Comparison of ENCODE assay signal across 21 cellular contexts in the genomic region with DNA sequence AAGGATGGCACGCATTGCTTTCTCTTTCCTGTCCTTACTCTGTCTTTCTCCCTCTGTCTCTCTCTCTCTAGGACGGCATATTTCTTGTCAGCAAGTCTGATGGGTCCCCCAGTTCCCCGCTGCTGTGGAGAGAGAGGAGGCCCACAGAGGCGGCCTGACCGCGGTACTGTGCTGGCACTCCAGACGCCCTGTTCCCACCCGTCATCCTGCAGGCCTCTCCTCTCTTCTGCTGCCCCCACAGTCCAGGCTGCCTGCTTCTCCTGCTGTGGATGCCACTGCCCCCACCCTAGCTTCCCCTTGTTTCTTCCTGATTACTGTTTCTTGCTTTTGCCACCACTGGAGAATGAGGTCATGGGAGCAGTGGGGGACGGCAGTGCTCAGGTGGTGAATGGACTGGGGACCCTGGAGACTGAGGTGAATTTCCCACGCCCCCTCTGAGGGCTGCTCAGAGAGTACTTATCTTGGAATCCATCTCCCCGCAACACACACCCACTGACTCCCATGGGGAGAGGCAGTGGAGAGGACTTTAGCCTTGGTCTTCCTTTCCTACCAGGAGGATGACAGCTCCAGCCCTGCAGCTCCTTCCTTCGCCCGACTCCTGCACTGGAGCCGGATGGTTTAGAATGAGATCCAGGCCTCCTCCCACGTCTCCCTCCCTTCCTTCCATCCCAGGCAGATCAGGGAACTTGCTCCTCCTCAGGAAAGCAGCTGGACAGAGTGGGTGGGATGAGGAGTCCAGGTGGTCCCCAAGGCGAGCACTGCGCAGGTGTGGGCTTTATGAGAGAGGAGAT.
DNase-seq lines count a peak whose midpoint lies in the region; ATAC-seq, FAIRE-seq and TF ChIP-seq lines count a peak whose summit lies in the region.
"Had no signal": no experiment of that assay in that cellular context is flagged by ENCODE, and none has a peak within 500 bp of the region (broad histone marks: within the 10 kb centered on the region; RNA-seq: fewer than 3 reads in every experiment).

No MANE protein-coding gene starts in this region.

- H2AFZ ChIP-seq in astrocyte (ENCODE audit: low read depth, low read length): no peak overlapping the region
- no peak overlapping the region for H2AFZ ChIP-seq in osteoblast (ENCODE audit: low read length)
- H2AFZ ChIP-seq: GM23338 had no signal

- H3K27me3 Mint-ChIP-seq in activated CD4-positive, alpha-beta memory T cell treated with anti-CD3 and anti-CD28 coated beads, Interleukin-2, amount 10 ng/mL, durations not matched to agents 7 days and 5 days: no peaks in the 10 kb centered on the region
- no peaks in the 10 kb centered on the region for H3K27me3 Mint-ChIP-seq in activated CD4-positive, alpha-beta memory T cell treated with anti-CD3 and anti-CD28 coated beads for 36 hours
- H3K27me3 Mint-ChIP-seq in CD8-positive, alpha-beta T cell (ENCODE audit: low read depth): no peaks in the 10 kb centered on the region
- peaks cover 26% of the 10 kb centered on the region for H3K27me3 Mint-ChIP-seq in astrocyte (ENCODE audit: low read depth, unreplicated experiment)

- H4K20me1 ChIP-seq in astrocyte (ENCODE audit: insufficient read depth, low read length) (no peaks in the 10 kb centered on the region), osteoblast (ENCODE audit: insufficient read depth, low read length) (no peaks in the 10 kb centered on the region)

- no peak overlapping the region for H3K4me3 ChIP-seq in CD8-positive, alpha-beta T cell (ENCODE audit: low read depth, low read length)
- no peak overlapping the region for H3K4me3 ChIP-seq in astrocyte (ENCODE audit: insufficient read depth, low read depth, low read length)
- no peak overlapping the region for H3K4me3 ChIP-seq in osteoblast (ENCODE audit: insufficient read depth, low read length)
- H3K4me3 ChIP-seq: GM23338, heart right ventricle, psoas muscle, spleen, thyroid gland had no signal

- H3K79me2 ChIP-seq in astrocyte (ENCODE audit: insufficient read depth, low read length) (no peaks in the 10 kb centered on the region), osteoblast (ENCODE audit: insufficient read depth, low read length) (no peaks in the 10 kb centered on the region)

- no peaks in the 10 kb centered on the region for H3K27me3 ChIP-seq in CD8-positive, alpha-beta T cell (ENCODE audit: insufficient read depth, low read length)
- peaks cover 8% of the 10 kb centered on the region for H3K27me3 ChIP-seq in astrocyte (ENCODE audit: insufficient read depth, low read length)
- H3K27me3 ChIP-seq in osteoblast (ENCODE audit: insufficient read depth, low read length): peaks cover 30% of the 10 kb centered on the region
- H3K27me3 ChIP-seq: heart right ventricle, spleen, thyroid gland had no signal

- FAIRE-seq in astrocyte (lab: Jason Lieb, UNC): no peak
- FAIRE-seq: endometrium, TTC549 had no signal

- intact Hi-C loops in activated CD4-positive, alpha-beta memory T cell treated with anti-CD3 and anti-CD28 coated beads for 36 hours (cut with micrococcal nuclease): loop anchor here (10.0 kb wide), 1 partner anchor 226 kb away; no protein-coding TSS in a partner anchor
- intact Hi-C loops in CD8-positive, alpha-beta T cell (cut with DNase I, micrococcal nuclease): loop anchor here in 1 of 2 experiments (5.0 to 10.0 kb wide), 2 partner anchors 34 to 216 kb away; a partner anchor contains a TSS

- no peaks in the 10 kb centered on the region for H3K36me3 Mint-ChIP-seq in activated CD4-positive, alpha-beta memory T cell treated with anti-CD3 and anti-CD28 coated beads, Interleukin-2, amount 10 ng/mL, durations not matched to agents 7 days and 5 days (ENCODE audit: low read depth)
- H3K36me3 Mint-ChIP-seq in activated CD4-positive, alpha-beta memory T cell treated with anti-CD3 and anti-CD28 coated beads for 36 hours: no peaks in the 10 kb centered on the region
- H3K36me3 Mint-ChIP-seq in CD8-positive, alpha-beta T cell: peaks cover under 1% of the 10 kb centered on the region
- no peaks in the 10 kb centered on the region for H3K36me3 Mint-ChIP-seq in astrocyte (ENCODE audit: low read depth, unreplicated experiment)

- H3K4me1 ChIP-seq in CD8-positive, alpha-beta T cell (ENCODE audit: insufficient read depth, low read length): peaks cover 68% of the 10 kb centered on the region
- H3K4me1 ChIP-seq in astrocyte (ENCODE audit: insufficient read depth, low read length) (no peaks in the 10 kb centered on the region), osteoblast (ENCODE audit: insufficient read depth, low read length) (no peaks in the 10 kb centered on the region)
- H3K4me1 ChIP-seq: psoas muscle had no signal

- TF ChIP-seq CTCF in CD8-positive, alpha-beta T cell (IDR thresholded peaks at IDR 0.05): no peak
- TF ChIP-seq CTCF in astrocyte (IDR thresholded peaks at IDR 0.05; ENCODE audit: insufficient read depth, low read depth, low read length) (no peak), osteoblast (IDR thresholded peaks at IDR 0.05; ENCODE audit: extremely low read depth, low read depth, low read length) (no peak)

- H3K9ac ChIP-seq in astrocyte (ENCODE audit: low read length): no peak overlapping the region
- H3K9ac ChIP-seq: SK-N-SH had no signal

- H3K4me2 ChIP-seq in astrocyte (ENCODE audit: low read length): no peak overlapping the region
- H3K4me2 ChIP-seq in osteoblast (ENCODE audit: insufficient read depth, low read length): no peak overlapping the region
- H3K4me2 ChIP-seq: GM23338, SK-N-SH had no signal

- no peak for DNase-seq in activated CD4-positive, alpha-beta memory T cell treated with anti-CD3 and anti-CD28 coated beads, Interleukin-2, amount 10 ng/mL, durations not matched to agents 7 days and 5 days
- no peak for DNase-seq in activated CD4-positive, alpha-beta memory T cell treated with anti-CD3 and anti-CD28 coated beads for 36 hours
- DNase-seq in CD8-positive, alpha-beta T cell: no peak
- DNase-seq in astrocyte (ENCODE audit: low read depth) (no peak), osteoblast (ENCODE audit: insufficient read length, low spot score, missing footprints) (peak; percentile 59), NCI-H1092 treated with DMSO at 0.1 percent for 48 hours (lab: John Stamatoyannopoulos, UW) (no peak)
- DNase-seq in stimulated activated CD4-positive, alpha-beta T cell treated with anti-CD3 and anti-CD28 coated beads, Interleukin-15, amount 100 ng/mL, for 24 hours: no peak
- DNase-seq: activated CD4-positive, alpha-beta T cell treated with anti-CD3 and anti-CD28 coated beads, Interleukin-2, amount 50 U/mL, for 48 hours; heart right ventricle; mammary epithelial cell; NCI-H1694; NCI-H2227 treated with DMSO at 0.1 percent for 48 hours; psoas muscle; SK-N-SH; spleen; thyroid gland had no signal

- POLR2A ChIA-PET in activated CD4-positive, alpha-beta memory T cell treated with anti-CD3 and anti-CD28 coated beads, Interleukin-2, amount 10 ng/mL, durations not matched to agents 7 days and 5 days (lab: Charles Lee): interaction anchor here (1.1 kb wide), 1 partner anchor 10 kb away, joined by 3 read pairs; no protein-coding TSS in a partner anchor
- POLR2A ChIA-PET in activated CD4-positive, alpha-beta memory T cell treated with anti-CD3 and anti-CD28 coated beads for 36 hours (lab: Charles Lee): no interaction called here
- POLR2A ChIA-PET in CD8-positive, alpha-beta T cell (lab: Charles Lee): interaction anchor here (1.5 to 9.1 kb wide), 3 partner anchors 20 to 62 kb away, joined by 3 to 72 read pairs (median 4); a partner anchor contains a TSS

- peak overlapping the region; percentile 35 for H3K27ac Mint-ChIP-seq in activated CD4-positive, alpha-beta memory T cell treated with anti-CD3 and anti-CD28 coated beads, Interleukin-2, amount 10 ng/mL, durations not matched to agents 7 days and 5 days
- H3K27ac Mint-ChIP-seq in activated CD4-positive, alpha-beta memory T cell treated with anti-CD3 and anti-CD28 coated beads for 36 hours: no peak overlapping the region
- peak overlapping the region; percentile 95 for H3K27ac Mint-ChIP-seq in CD8-positive, alpha-beta T cell
- peak overlapping the region; percentile 21 for H3K27ac Mint-ChIP-seq in astrocyte (ENCODE audit: unreplicated experiment)
- H3K27ac Mint-ChIP-seq: activated T-helper 2 cell treated with anti-CD3 and anti-CD28 coated beads, Interferon-gamma antibody, Interleukin-2, Interleukin-4, amounts not matched to agents 10 μg/mL and 5 μg/mL and 100 μg/mL, durations not matched to agents 14 hours and 24 hours and 36 hours; GM23338 had no signal

- no peak for ATAC-seq in CD8-positive, alpha-beta T cell
- ATAC-seq in GM21723 (IDR thresholded peaks at IDR 0.05; ENCODE audit: unreplicated experiment): no peak
- ATAC-seq: GM23338, psoas muscle had no signal

- H3K36me3 ChIP-seq in CD8-positive, alpha-beta T cell (ENCODE audit: insufficient read depth, low read length): no peaks in the 10 kb centered on the region
- H3K36me3 ChIP-seq in astrocyte (ENCODE audit: insufficient read depth, low read length) (no peaks in the 10 kb centered on the region), osteoblast (ENCODE audit: insufficient read depth, low read length) (no peaks in the 10 kb centered on the region)
- H3K36me3 ChIP-seq: spleen, thyroid gland had no signal

- H3K4me1 Mint-ChIP-seq in activated CD4-positive, alpha-beta memory T cell treated with anti-CD3 and anti-CD28 coated beads, Interleukin-2, amount 10 ng/mL, durations not matched to agents 7 days and 5 days: peaks cover 51% of the 10 kb centered on the region
- H3K4me1 Mint-ChIP-seq in activated CD4-positive, alpha-beta memory T cell treated with anti-CD3 and anti-CD28 coated beads for 36 hours (ENCODE audit: low read depth): peaks cover 47% of the 10 kb centered on the region
- H3K4me1 Mint-ChIP-seq in CD8-positive, alpha-beta T cell (ENCODE audit: low read depth): peaks cover 63% of the 10 kb centered on the region
- peaks cover 25% of the 10 kb centered on the region for H3K4me1 Mint-ChIP-seq in astrocyte (ENCODE audit: low read depth, unreplicated experiment)

- H3K27ac ChIP-seq in CD8-positive, alpha-beta T cell (ENCODE audit: low read depth, low read length): peak overlapping the region; percentile 10
- H3K27ac ChIP-seq in astrocyte (ENCODE audit: low read depth, low read length) (no peak overlapping the region), osteoblast (ENCODE audit: low read depth, low read length) (no peak overlapping the region)
- H3K27ac ChIP-seq: psoas muscle, thyroid gland had no signal

- CTCF ChIA-PET in activated CD4-positive, alpha-beta memory T cell treated with anti-CD3 and anti-CD28 coated beads, Interleukin-2, amount 10 ng/mL, durations not matched to agents 7 days and 5 days (lab: Charles Lee): interaction anchor here (0.6 to 2.5 kb wide), 4 partner anchors 62 to 1237 kb away, joined by 3 to 20 read pairs (median 8); a partner anchor contains a TSS
- CTCF ChIA-PET in activated CD4-positive, alpha-beta memory T cell treated with anti-CD3 and anti-CD28 coated beads for 36 hours (lab: Charles Lee): interaction anchor here (0.6 to 1.9 kb wide), 4 partner anchors 62 to 688 kb away, joined by 3 to 16 read pairs (median 4); no protein-coding TSS in a partner anchor
- CTCF ChIA-PET in CD8-positive, alpha-beta T cell (lab: Charles Lee): interaction anchor here (0.6 to 7.3 kb wide), 14 partner anchors 8 to 210 kb away, joined by 3 to 94 read pairs (median 4); a partner anchor contains a TSS

- no peaks in the 10 kb centered on the region for H3K9me3 ChIP-seq in CD8-positive, alpha-beta T cell (ENCODE audit: low read length)
- H3K9me3 ChIP-seq in astrocyte (ENCODE audit: insufficient read depth, low read depth, low read length) (no peaks in the 10 kb centered on the region), osteoblast (ENCODE audit: low read depth, low read length) (no peaks in the 10 kb centered on the region)
- H3K9me3 ChIP-seq: heart right ventricle, psoas muscle, SK-N-SH, spleen, thyroid gland had no signal

- H3K4me3 Mint-ChIP-seq in activated CD4-positive, alpha-beta memory T cell treated with anti-CD3 and anti-CD28 coated beads, Interleukin-2, amount 10 ng/mL, durations not matched to agents 7 days and 5 days: no peak overlapping the region
- H3K4me3 Mint-ChIP-seq in activated CD4-positive, alpha-beta memory T cell treated with anti-CD3 and anti-CD28 coated beads for 36 hours: no peak overlapping the region
- peak overlapping the region; percentile 69 for H3K4me3 Mint-ChIP-seq in CD8-positive, alpha-beta T cell
- H3K4me3 Mint-ChIP-seq in astrocyte (ENCODE audit: unreplicated experiment): no peak overlapping the region
- H3K4me3 Mint-ChIP-seq: GM23338 had no signal

- H3K9me3 Mint-ChIP-seq in activated CD4-positive, alpha-beta memory T cell treated with anti-CD3 and anti-CD28 coated beads, Interleukin-2, amount 10 ng/mL, durations not matched to agents 7 days and 5 days: no peaks in the 10 kb centered on the region
- no peaks in the 10 kb centered on the region for H3K9me3 Mint-ChIP-seq in activated CD4-positive, alpha-beta memory T cell treated with anti-CD3 and anti-CD28 coated beads for 36 hours
- no peaks in the 10 kb centered on the region for H3K9me3 Mint-ChIP-seq in CD8-positive, alpha-beta T cell
- H3K9me3 Mint-ChIP-seq in astrocyte (ENCODE audit: unreplicated experiment): no peaks in the 10 kb centered on the region
- H3K9me3 Mint-ChIP-seq: activated T-helper 2 cell treated with anti-CD3 and anti-CD28 coated beads, Interferon-gamma antibody, Interleukin-2, Interleukin-4, amounts not matched to agents 10 μg/mL and 5 μg/mL and 100 μg/mL, durations not matched to agents 14 hours and 24 hours and 36 hours; GM23338 had no signal
